Comparison of ENCODE assay signal across 1 cellular context in the genomic region with DNA sequence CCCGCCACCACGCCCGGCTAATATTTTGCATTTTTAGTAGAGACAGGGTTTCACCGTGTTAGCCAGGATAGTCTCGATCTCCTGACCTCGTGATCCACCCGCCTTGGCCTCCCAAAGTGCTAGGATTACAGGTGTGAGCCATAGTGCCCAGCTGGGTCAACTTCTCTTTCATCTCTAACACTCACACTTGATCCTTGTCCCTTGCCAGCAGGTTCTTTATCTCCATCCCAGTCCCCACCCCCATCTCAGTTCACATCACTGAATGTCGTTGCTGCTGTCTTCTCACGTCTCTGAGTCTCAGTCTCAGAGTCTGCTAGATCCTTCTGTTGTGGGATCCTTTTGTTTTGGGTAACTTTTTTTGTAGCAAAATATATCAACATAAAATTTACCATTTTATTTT. TPM values are rescaled to one million over a fixed set of nuclear protein-coding genes. Genes with fewer than 3 reads are reported as not detected.
"Had no signal": no experiment of that assay in that cellular context is flagged by ENCODE, and none has a peak within 500 bp of the region (broad histone marks: within the 10 kb centered on the region; RNA-seq: fewer than 3 reads in every experiment).

No MANE protein-coding gene starts in this region.

RNA-seq across cellular contexts. Expression of a gene that starts 15.6 kb away (rescaled TPM):
- polyA plus RNA-seq: IgD-negative memory B cell had no signal
